In genomic region chr4:182978152-182978827, GRCh38 we compare ENCODE assay signal across 10 cellular contexts.
DNase-seq lines count a peak whose midpoint lies in the region; ATAC-seq and TF ChIP-seq lines count a peak whose summit lies in the region.
"Had no signal": no experiment of that assay in that cellular context is flagged by ENCODE, and none has a peak within 500 bp of the region (broad histone marks: within the 10 kb centered on the region; RNA-seq: fewer than 3 reads in every experiment).

No MANE protein-coding gene starts in this region.

- ATAC-seq in GM18867 (IDR thresholded peaks at IDR 0.05; ENCODE audit: unreplicated experiment): peak; percentile 76

- H3K4me3 Mint-ChIP-seq in CD14-positive monocyte: no peak overlapping the region

- 84 to 89% methylated on average over 2 to 7 of the region's 8 CpGs for WGBS in mesodermal cell (ENCODE audit: insufficient coverage in 2 of 2), 2 experiments

- H3K36me3 Mint-ChIP-seq in CD14-positive monocyte: no peaks in the 10 kb centered on the region

- no peak for TF ChIP-seq CTCF in CD14-positive monocyte (IDR thresholded peaks at IDR 0.05)

- peak overlapping the region; percentile 0 for H3K27ac ChIP-seq in mesodermal cell (ENCODE audit: low read depth, low read length, severe bottlenecking)
- H3K27ac ChIP-seq in substantia nigra (ENCODE audit: low read depth, low read length, poor library complexity, severe bottlenecking): no peak overlapping the region
- H3K27ac ChIP-seq: uterus had no signal

- no peak overlapping the region for H3K4me3 ChIP-seq in mesodermal cell (ENCODE audit: extremely low read depth, insufficient read depth, low read length, poor library complexity, severe bottlenecking)
- H3K4me3 ChIP-seq: uterus had no signal

- peaks cover 3% of the 10 kb centered on the region for H3K4me1 Mint-ChIP-seq in CD14-positive monocyte

- peaks cover 44% of the 10 kb centered on the region for H3K4me1 ChIP-seq in mesodermal cell (ENCODE audit: control insufficient read depth, insufficient read depth, low read length, poor library complexity, severe bottlenecking)
- H3K4me1 ChIP-seq: uterus had no signal

- DNase-seq in H4 (ENCODE audit: low spot score): peak; percentile 44
- DNase-seq in HS-5 (ENCODE audit: low read depth): peak; percentile 4
- no peak for DNase-seq in ACHN
- no peak for DNase-seq in substantia nigra (lab: John Stamatoyannopoulos, UW)
- DNase-seq in CD14-positive monocyte (ENCODE audit: low spot score): no peak
- DNase-seq in midbrain (lab: John Stamatoyannopoulos, UW): no peak
- DNase-seq: activated gamma-delta T cell, uterus had no signal

- H3K36me3 ChIP-seq in mesodermal cell (ENCODE audit: control insufficient read depth, insufficient read depth, low read length): no peaks in the 10 kb centered on the region
- H3K36me3 ChIP-seq: uterus had no signal

- peaks cover 0 to 1% (median 0%) of the 10 kb centered on the region in 3 donors for H3K27me3 Mint-ChIP-seq in CD14-positive monocyte (ENCODE audit: low read depth in 3 of 3)

- H3K27ac Mint-ChIP-seq in CD14-positive monocyte: no peak overlapping the region

- no peaks in the 10 kb centered on the region for H3K9me3 ChIP-seq in mesodermal cell (ENCODE audit: control insufficient read depth, low read length)
- H3K9me3 ChIP-seq: uterus had no signal

- H3K9me3 Mint-ChIP-seq in CD14-positive monocyte: peaks cover 7 to 14% (median 10%) of the 10 kb centered on the region in 7 donors

- intact Hi-C loops in CD14-positive monocyte (cut with micrococcal nuclease): no loop called here

- in situ Hi-C loops in ACHN (cut with HindIII; ENCODE audit: low pct_ligation_motif_present, low pct_unique_long_range_greater_than_20kb, low sequenced_read_pairs): no loop called here

Comparison
In these comparisons a context has a peak if more than half of its experiments do, and no peak if none do; other contexts are left out.
1. DNase-seq: peak in H4 (single experiment) and HS-5 (single experiment); none in ACHN (single experiment), substantia nigra (0 of 49), CD14-positive monocyte (single experiment) and midbrain (single experiment).